22 cellular contexts compared by ENCODE assay signal in genomic region chr10:132783865-132784581, GRCh38. TPM values are rescaled to one million over a fixed set of nuclear protein-coding genes. Genes with fewer than 3 reads are reported as not detected.
DNase-seq lines count a peak whose midpoint lies in the region; ATAC-seq and TF ChIP-seq lines count a peak whose summit lies in the region.
"Had no signal": no experiment of that assay in that cellular context is flagged by ENCODE, and none has a peak within 500 bp of the region (broad histone marks: within the 10 kb centered on the region; RNA-seq: fewer than 3 reads in every experiment).

No MANE protein-coding gene starts in this region.

- DNase-seq in H7 (peak; percentile 84), activated B cell treated with CpG ODN at 0.5 μM for 24 hours (no peak), neuronal stem cell (ENCODE audit: low spot score) (no peak), NK-92 (lab: John Stamatoyannopoulos, UW; ENCODE audit: unreplicated experiment) (no peak), hepatic stellate cell (ENCODE audit: low spot score) (no peak), erythroblast (lab: John Stamatoyannopoulos, UW) (no peak)
- DNase-seq: activated CD4-positive, alpha-beta T cell treated with anti-CD3 and anti-CD28 coated beads, Interleukin-2, amount 10 ng/mL, durations not matched to agents 24 days and 14 days; activated naive CD8-positive, alpha-beta T cell treated with anti-CD3 and anti-CD28 coated beads for 36 hours; cortex of kidney; left ventricle myocardium inferior; midbrain; NCI-H1092; NCI-H2029 treated with DMSO at 0.1 percent for 48 hours; NCI-H524 treated with DMSO at 0.1 percent for 48 hours; RPMI8226; stimulated activated naive CD4-positive, alpha-beta T cell treated with Interleukin-2 at 50 U/mL for 16 hours had no signal

- no peaks in the 10 kb centered on the region for H3K9me3 Mint-ChIP-seq in activated B cell treated with CpG ODN at 0.5 μM for 24 hours
- H3K9me3 Mint-ChIP-seq: activated CD4-positive, alpha-beta T cell treated with anti-CD3 and anti-CD28 coated beads, Interleukin-2, amount 10 ng/mL, durations not matched to agents 24 days and 14 days; activated naive CD8-positive, alpha-beta T cell treated with anti-CD3 and anti-CD28 coated beads for 36 hours had no signal

- H3K23ac ChIP-seq in neuronal stem cell (ENCODE audit: low read depth, low read length, poor library complexity), result no peak overlapping the region

- H3K4me3 ChIP-seq in H7 (ENCODE audit: insufficient read depth, low read depth, low read length) (no peak overlapping the region), iPS-18a (ENCODE audit: low read length) (peak overlapping the region; percentile 27), neuronal stem cell (ENCODE audit: low read length in 2 of 2) (no peak overlapping the region)
- H3K4me3 ChIP-seq: breast epithelium, left ventricle myocardium inferior, upper lobe of left lung had no signal

- no peak overlapping the region for H3K14ac ChIP-seq in neuronal stem cell (ENCODE audit: low read length)

- H3K79me1 ChIP-seq in neuronal stem cell (ENCODE audit: low read depth, low read length), result no peaks in the 10 kb centered on the region

- peaks cover 35% of the 10 kb centered on the region for H3K36me3 Mint-ChIP-seq in activated B cell treated with CpG ODN at 0.5 μM for 24 hours (ENCODE audit: low read depth)

- H3K36me3 ChIP-seq in H7 (replicated peaks; ENCODE audit: control insufficient read depth, insufficient read depth, low read length) (no peaks in the 10 kb centered on the region), iPS-18a (ENCODE audit: control insufficient read depth, low read depth, low read length) (no peaks in the 10 kb centered on the region), neuronal stem cell (replicated peaks in 1 of 2; ENCODE audit: control insufficient read depth in 2 of 2, insufficient read depth in 2 of 2, low read length in 2 of 2) (peaks cover 0 to 18% of the 10 kb centered on the region in 2 donors)
- H3K36me3 ChIP-seq: breast epithelium had no signal

- H3K27me3 ChIP-seq in H7 (ENCODE audit: control insufficient read depth, insufficient read depth, low read length) (peaks cover 59% of the 10 kb centered on the region), iPS-18a (ENCODE audit: control insufficient read depth, insufficient read depth, low read length) (peaks cover 77% of the 10 kb centered on the region), neuronal stem cell (ENCODE audit: control insufficient read depth in 3 of 3, insufficient read depth in 3 of 3, low read depth in 1 of 3, low read length in 3 of 3) (peaks cover 46 to 75% (median 50%) of the 10 kb centered on the region in 3 experiments)

- H3K4me1 Mint-ChIP-seq in activated B cell treated with CpG ODN at 0.5 μM for 24 hours, result peaks cover 5% of the 10 kb centered on the region
- H3K4me1 Mint-ChIP-seq: activated CD4-positive, alpha-beta T cell treated with anti-CD3 and anti-CD28 coated beads, Interleukin-2, amount 10 ng/mL, durations not matched to agents 24 days and 14 days; activated naive CD8-positive, alpha-beta T cell treated with anti-CD3 and anti-CD28 coated beads for 36 hours had no signal

- H2AK5ac ChIP-seq in neuronal stem cell (ENCODE audit: low read depth, low read length), result peak overlapping the region; percentile 56

- no peak overlapping the region for H3K9ac ChIP-seq in iPS-18a (ENCODE audit: low read length)
- no peak overlapping the region for H3K9ac ChIP-seq in neuronal stem cell (ENCODE audit: low read depth, low read length, poor library complexity)

- POLR2A ChIA-PET in activated B cell treated with CpG ODN at 0.5 μM for 24 hours (lab: Charles Lee), result no interaction called here

- no peak overlapping the region for H2AFZ ChIP-seq in neuronal stem cell (ENCODE audit: low read length)

- H4K91ac ChIP-seq in neuronal stem cell (ENCODE audit: low read depth, low read length, poor library complexity), result no peak overlapping the region

- H3K9me3 ChIP-seq in iPS-18a (ENCODE audit: control insufficient read depth, low read depth, low read length), result no peaks in the 10 kb centered on the region
- H3K9me3 ChIP-seq in neuronal stem cell (replicated peaks in 1 of 2; ENCODE audit: control insufficient read depth in 2 of 2, insufficient read depth in 1 of 2, low read depth in 1 of 2, low read length in 2 of 2), result peaks cover 0 to 16% of the 10 kb centered on the region in 2 donors
- H3K9me3 ChIP-seq: left ventricle myocardium inferior, upper lobe of left lung had no signal

- CTCF ChIA-PET in activated B cell treated with CpG ODN at 0.5 μM for 24 hours (lab: Charles Lee), result no interaction called here

- peaks cover 11% of the 10 kb centered on the region for H3K27me3 Mint-ChIP-seq in activated B cell treated with CpG ODN at 0.5 μM for 24 hours

- no CpG with 5 or more reads among the region's 68 CpGs for WGBS in neuronal stem cell (ENCODE audit: extremely low coverage in 2 of 2, insufficient read length in 2 of 2, insufficient replicate concordance in 1 of 2), 2 donors

- no peak overlapping the region for H3K27ac Mint-ChIP-seq in activated B cell treated with CpG ODN at 0.5 μM for 24 hours
- H3K27ac Mint-ChIP-seq: activated CD4-positive, alpha-beta T cell treated with anti-CD3 and anti-CD28 coated beads, Interleukin-2, amount 10 ng/mL, durations not matched to agents 24 days and 14 days; activated naive CD8-positive, alpha-beta T cell treated with anti-CD3 and anti-CD28 coated beads for 36 hours had no signal

- H2BK12ac ChIP-seq in neuronal stem cell (ENCODE audit: low read length), result no peak overlapping the region

- no peak for ATAC-seq in activated B cell treated with CpG ODN at 0.5 μM for 24 hours (ENCODE audit: low read depth)

- intact Hi-C loops in activated B cell treated with CpG ODN at 0.5 μM for 24 hours (cut with micrococcal nuclease), result no loop called here

- no peak for TF ChIP-seq CTCF in activated B cell treated with CpG ODN at 0.5 μM for 24 hours (IDR thresholded peaks at IDR 0.05)

- H3K4me3 Mint-ChIP-seq in activated B cell treated with CpG ODN at 0.5 μM for 24 hours, result peak overlapping the region; percentile 50
- H3K4me3 Mint-ChIP-seq: activated CD4-positive, alpha-beta T cell treated with anti-CD3 and anti-CD28 coated beads, Interleukin-2, amount 10 ng/mL, durations not matched to agents 24 days and 14 days; activated naive CD8-positive, alpha-beta T cell treated with anti-CD3 and anti-CD28 coated beads for 36 hours had no signal

- H3K4me2 ChIP-seq in neuronal stem cell (ENCODE audit: insufficient read depth, low read length, poor library complexity, severe bottlenecking), result peak overlapping the region; percentile 18

- peak overlapping the region; percentile 80 for H3K18ac ChIP-seq in neuronal stem cell (ENCODE audit: low read length)

- H3K4ac ChIP-seq in neuronal stem cell (ENCODE audit: low read length), result no peak overlapping the region

- H2BK120ac ChIP-seq in neuronal stem cell (ENCODE audit: low read depth, low read length), result no peak overlapping the region

- TF ChIP-seq POLR2A in erythroblast (IDR thresholded peaks at IDR 0.05; ENCODE audit: low read length), result no peak

- H3K4me1 ChIP-seq in iPS-18a (ENCODE audit: control insufficient read depth, low read depth, low read length), result peaks cover 13% of the 10 kb centered on the region
- peaks cover 0 to 8% of the 10 kb centered on the region in 2 donors for H3K4me1 ChIP-seq in neuronal stem cell (ENCODE audit: control insufficient read depth in 2 of 2, insufficient read depth in 1 of 2, low read depth in 1 of 2, low read length in 2 of 2)
- H3K4me1 ChIP-seq: breast epithelium had no signal

- H2BK5ac ChIP-seq in neuronal stem cell (ENCODE audit: low read length), result no peak overlapping the region

- H4K8ac ChIP-seq in neuronal stem cell (ENCODE audit: low read depth, low read length), result no peak overlapping the region

- peak overlapping the region; percentile 75 for H2BK15ac ChIP-seq in neuronal stem cell (ENCODE audit: low read length)

- H3K27ac ChIP-seq in iPS-18a (ENCODE audit: low read length) (no peak overlapping the region), neuronal stem cell (replicated peaks; ENCODE audit: low read length) (no peak overlapping the region)
- H3K27ac ChIP-seq: breast epithelium, left ventricle myocardium inferior, upper lobe of left lung had no signal

RNA-seq across cellular contexts. Expression of gene NKX6-2, which starts 1.9 kb away (rescaled TPM):
- 0.26 and 0.38 TPM in 2 replicates for total RNA-seq in H7 (2014; rRNA removed; shearing (Covaris generic))
- not detected in 2 replicates for total RNA-seq in activated B cell treated with CpG ODN at 0.5 μM for 24 hours
- polyA plus RNA-seq in neuronal stem cell (2013, experiment 1 of 2), result 0.08 TPM
- polyA plus RNA-seq in neuronal stem cell (2013, experiment 2 of 2), result 0.06 TPM
- total RNA-seq: activated CD4-positive, alpha-beta T cell treated with anti-CD3 and anti-CD28 coated beads, Interleukin-2, amount 10 ng/mL, durations not matched to agents 24 days and 14 days; activated naive CD8-positive, alpha-beta T cell treated with anti-CD3 and anti-CD28 coated beads for 36 hours; breast epithelium; HT-29; left ventricle myocardium inferior; LHCN-M2; osteocyte; upper lobe of left lung had no signal
